Comparison of ENCODE assay signal across 1 cellular context in genomic region chr9:100427366-100428263, GRCh38.
TF ChIP-seq lines count a peak whose summit lies in the region.

No MANE protein-coding gene starts in this region.

TF ChIP-seq in K562, 482 proteins besides CTCF, POLR2A, EP300 and RAD21 (continued from another document):
- no peak for TF ChIP-seq ZNF407 (IDR thresholded peaks at IDR 0.05; ENCODE audit: low read depth)
- TF ChIP-seq HNRNPUL1 (IDR thresholded peaks at IDR 0.05; ENCODE audit: low read length), result no peak
- TF ChIP-seq TCF7 (IDR thresholded peaks at IDR 0.05; ENCODE audit: borderline replicate concordance), result no peak
- TF ChIP-seq ASH1L (IDR thresholded peaks at IDR 0.05; ENCODE audit: borderline replicate concordance, low read depth, partially characterized antibody), result no peak
- TF ChIP-seq KAT8 (IDR thresholded peaks at IDR 0.05; ENCODE audit: low read depth), result no peak
- no peak for TF ChIP-seq BRCA1 (IDR thresholded peaks at IDR 0.05)
- TF ChIP-seq BRCA1 (CRISPR knock-in tag; IDR thresholded peaks at IDR 0.05), result no peak
- TF ChIP-seq CREM (IDR thresholded peaks at IDR 0.05; ENCODE audit: low read depth), result no peak
- TF ChIP-seq E2F6 (IDR thresholded peaks at IDR 0.05; ENCODE audit: borderline replicate concordance in 1 of 2, extremely low read depth in 1 of 2, insufficient read depth in 1 of 2, insufficient read length in 1 of 2, low read depth in 1 of 2, low read length in 1 of 2, poor library complexity in 1 of 2, severe bottlenecking in 1 of 2), result no peak
- peak; percentile 22 for TF ChIP-seq HMGN3 (IDR thresholded peaks at IDR 0.05; ENCODE audit: borderline replicate concordance, extremely low read depth, insufficient read length, low read depth, low read length)
- no peak for TF ChIP-seq GATAD2B (IDR thresholded peaks at IDR 0.05; ENCODE audit: borderline replicate concordance)
- no peak for TF ChIP-seq HNRNPL (IDR thresholded peaks at IDR 0.05; ENCODE audit: low read depth, low read length)
- TF ChIP-seq ZNF586 (CRISPR knock-in tag; conservative IDR thresholded peaks at IDR 0.05), result no peak
TF ChIP-seq in K562: peak in this region for 18.
